In the genomic region with DNA sequence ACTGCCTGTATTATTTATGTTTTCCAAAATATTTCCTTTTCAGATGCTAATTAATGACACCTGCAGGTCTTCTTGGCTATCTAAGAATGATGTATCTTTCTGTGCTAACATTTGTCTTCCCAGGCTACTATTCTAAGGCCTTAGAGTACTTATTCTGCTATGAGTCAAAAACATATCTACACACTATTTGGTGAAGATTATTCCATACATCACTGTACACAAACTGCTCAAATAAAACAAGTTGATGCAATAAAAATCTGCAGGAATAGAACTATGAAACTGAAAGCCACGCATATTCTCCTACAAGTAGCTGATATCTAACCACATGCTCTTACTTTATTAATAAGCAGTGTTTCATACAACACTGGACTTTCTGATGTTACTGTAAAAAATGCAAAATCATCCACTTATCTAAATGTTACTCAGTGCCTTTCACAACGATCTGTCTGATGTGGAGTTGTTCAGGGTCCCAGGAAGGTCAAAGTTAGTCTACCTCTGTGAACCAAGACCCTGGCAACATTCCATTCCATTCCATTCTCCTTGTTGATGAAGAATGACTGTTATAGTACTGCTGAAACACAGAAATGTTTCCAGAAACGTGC, we compare ENCODE assay signal across 14 cellular contexts. TPM values are rescaled to one million over a fixed set of nuclear protein-coding genes. Genes with fewer than 3 reads are reported as not detected.
A peak's percentile ranks its signal among the peaks of the same experiment; 100 is the strongest.
DNase-seq lines count a peak whose midpoint lies in the region; ATAC-seq and TF ChIP-seq lines count a peak whose summit lies in the region.
"Had no signal": no experiment of that assay in that cellular context is flagged by ENCODE, and none has a peak within 500 bp of the region (broad histone marks: within the 10 kb centered on the region; RNA-seq: fewer than 3 reads in every experiment).

No MANE protein-coding gene starts in this region.

- peak overlapping the region; percentile 92 for H3K27ac ChIP-seq in VCaP
- H3K27ac ChIP-seq: uterus had no signal

- peak; percentile 36 to 75 for ATAC-seq in activated naive CD4-positive, alpha-beta T cell treated with anti-CD3 and anti-CD28 coated beads, Interleukin-2, amount 50 U/mL, for 72 hours
- ATAC-seq in HG03159 (IDR thresholded peaks at IDR 0.05; ENCODE audit: unreplicated experiment) (no peak), GM21390 (IDR thresholded peaks at IDR 0.05; ENCODE audit: unreplicated experiment) (no peak)

- TF ChIP-seq CTCF in VCaP (conservative IDR thresholded peaks at IDR 0.05) (no peak), type B pancreatic cell (conservative IDR thresholded peaks at IDR 0.05) (no peak)

- DNase-seq in activated naive CD4-positive, alpha-beta T cell treated with anti-CD3 and anti-CD28 coated beads, Interleukin-2, amount 50 U/mL, for 72 hours (ENCODE audit: low spot score in 2 of 2) = no peak
- DNase-seq in activated naive CD4-positive, alpha-beta T cell (lab: John Stamatoyannopoulos, UW) = no peak
- DNase-seq in fibroblast of peridontal ligament (ENCODE audit: extremely low read depth) (peak; percentile 4), type B pancreatic cell (ENCODE audit: extremely low spot score, unreplicated experiment) (no peak), NCI-H1436 (lab: John Stamatoyannopoulos, UW) (no peak)
- DNase-seq: activated gamma-delta T cell treated with Interleukin-2 at 50 U/mL for 16 hours; left cardiac atrium; Right ventricle myocardium superior; small intestine; stimulated activated naive CD4-positive, alpha-beta T cell treated with Interleukin-2 at 50 U/mL for 16 hours; uterus had no signal

- H3K9me3 Mint-ChIP-seq in activated naive CD4-positive, alpha-beta T cell treated with anti-CD3 and anti-CD28 coated beads, Interleukin-2, amount 50 U/mL, for 72 hours = peaks cover 5 to 13% of the 10 kb centered on the region in 2 donors
- H3K9me3 Mint-ChIP-seq in type B pancreatic cell = peaks cover 19% of the 10 kb centered on the region

- peaks cover 12 to 16% of the 10 kb centered on the region in 2 donors for H3K36me3 Mint-ChIP-seq in activated naive CD4-positive, alpha-beta T cell treated with anti-CD3 and anti-CD28 coated beads, Interleukin-2, amount 50 U/mL, for 72 hours
- peaks cover 21% of the 10 kb centered on the region for H3K36me3 Mint-ChIP-seq in type B pancreatic cell

- H3K4me1 Mint-ChIP-seq in type B pancreatic cell (ENCODE audit: unreplicated experiment) = peaks cover 45% of the 10 kb centered on the region

- H3K27me3 Mint-ChIP-seq in type B pancreatic cell = no peaks in the 10 kb centered on the region

- peak overlapping the region in 1 of 2 donors; percentile 12 for H3K27ac Mint-ChIP-seq in activated naive CD4-positive, alpha-beta T cell treated with anti-CD3 and anti-CD28 coated beads, Interleukin-2, amount 50 U/mL, for 72 hours
- H3K27ac Mint-ChIP-seq in type B pancreatic cell = peak overlapping the region; percentile 52

- no peak overlapping the region for H3K4me3 Mint-ChIP-seq in type B pancreatic cell

RNA-seq across cellular contexts. Expression of a gene that starts 26.2 kb away (rescaled TPM):
- total RNA-seq in activated naive CD4-positive, alpha-beta T cell treated with anti-CD3 and anti-CD28 coated beads, Interleukin-2, amount 50 U/mL, for 72 hours = 10 to 100 TPM; 29.0 to 31.7 TPM
- total RNA-seq in type B pancreatic cell (ENCODE audit: low replicate concordance) = 34.8 and 41.3 TPM in 2 replicates

Comparison
In these comparisons a context has a peak if more than half of its experiments do, and no peak if none do; other contexts are left out.
1. ATAC-seq: peak in activated naive CD4-positive, alpha-beta T cell treated with anti-CD3 and anti-CD28 coated beads, Interleukin-2, amount 50 U/mL, for 72 hours (2 of 2); none in HG03159 (single experiment) and GM21390 (single experiment).